8 cellular contexts compared by ENCODE assay signal in the genomic region with DNA sequence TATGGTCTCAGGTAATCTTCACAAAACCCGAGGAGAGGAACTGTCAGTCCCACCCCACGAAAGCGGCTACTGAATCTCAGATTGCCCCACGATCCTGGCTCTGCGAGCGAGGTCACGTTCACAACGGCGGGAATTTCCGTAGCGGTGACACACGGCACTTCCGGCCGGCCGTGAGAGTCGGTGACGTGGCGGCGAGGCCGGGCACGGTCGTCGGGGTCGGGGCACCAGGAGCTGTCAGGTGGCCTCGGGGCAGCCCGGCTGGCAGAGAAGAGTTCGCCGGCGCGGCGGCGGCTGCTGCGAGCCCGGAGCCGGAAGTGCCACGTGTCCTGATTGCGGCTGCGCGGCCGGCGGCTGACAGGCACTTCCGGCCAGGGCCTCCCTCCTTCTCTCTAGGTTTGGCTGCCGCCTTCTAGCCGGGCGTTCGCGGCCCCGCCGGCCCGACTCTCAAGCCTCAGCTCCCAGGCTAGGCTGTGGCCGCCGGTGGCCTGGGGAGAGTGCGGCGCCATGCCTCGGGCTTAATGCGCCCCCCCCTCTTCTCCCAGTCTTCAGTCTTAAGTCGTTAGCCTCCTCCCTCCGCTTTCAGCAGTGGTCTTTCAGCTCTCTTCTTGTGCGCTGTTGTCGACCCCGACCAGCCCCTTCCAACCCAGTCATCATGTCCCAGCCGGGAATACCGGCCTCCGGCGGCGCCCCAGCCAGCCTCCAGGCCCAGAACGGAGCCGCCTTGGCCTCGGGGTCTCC. TPM values are rescaled to one million over a fixed set of nuclear protein-coding genes. Genes with fewer than 3 reads are reported as not detected.
DNase-seq lines count a peak whose midpoint lies in the region; ATAC-seq and TF ChIP-seq lines count a peak whose summit lies in the region.

A gene (plus strand): TSS at position 361 of the 738 bp plus-strand sequence. CDS start 292 bp downstream, at position 653.

- H3K36me3 Mint-ChIP-seq in activated naive CD8-positive, alpha-beta T cell treated with anti-CD3 and anti-CD28 coated beads, Interleukin-2, amount 10 ng/mL, durations not matched to agents 7 days and 5 days, result peaks cover 4% of the 10 kb centered on the region

- ATAC-seq in HG02588 (IDR thresholded peaks at IDR 0.05; ENCODE audit: unreplicated experiment), result peak; percentile 88
- ATAC-seq in activated naive CD8-positive, alpha-beta T cell treated with anti-CD3 and anti-CD28 coated beads, Interleukin-2, amount 10 ng/mL, durations not matched to agents 7 days and 5 days (ENCODE audit: low read depth), result peak; percentile 90

- peak within 1 kb of the TSS; percentile 89 for H3K9ac ChIP-seq in SU-DHL-6 (ENCODE audit: low read length)

- H3K27me3 ChIP-seq in SU-DHL-6 (ENCODE audit: low read length) (no peaks in the 10 kb centered on the region), ovary (no peaks in the 10 kb centered on the region), thymus (ENCODE audit: control insufficient read depth, insufficient read depth) (no peaks in the 10 kb centered on the region)

- H3K9me2 ChIP-seq in SU-DHL-6 (replicated peaks; ENCODE audit: insufficient read depth, low read length), result no peaks in the 10 kb centered on the region

- no peaks in the 10 kb centered on the region for H3K27me3 Mint-ChIP-seq in activated naive CD8-positive, alpha-beta T cell treated with anti-CD3 and anti-CD28 coated beads, Interleukin-2, amount 10 ng/mL, durations not matched to agents 7 days and 5 days

- 0 to 1% (median 0%) methylated on average over 53 to 69 of the region's 69 CpGs for WGBS in ovary, 3 donors
- under 1% methylated on average over 69 of the region's 69 CpGs for WGBS in thymus

- H3K9me3 ChIP-seq in SU-DHL-6 (ENCODE audit: insufficient read depth, low read length) (no peaks in the 10 kb centered on the region), ovary (no peaks in the 10 kb centered on the region), thymus (ENCODE audit: control insufficient read depth) (no peaks in the 10 kb centered on the region)

- H3K36me3 ChIP-seq in SU-DHL-6 (ENCODE audit: low read length), result no peaks in the 10 kb centered on the region
- H3K36me3 ChIP-seq in ovary, result no peaks in the 10 kb centered on the region
- H3K36me3 ChIP-seq in thymus (ENCODE audit: control insufficient read depth, insufficient read depth), result peaks cover 3% of the 10 kb centered on the region

- peak within 1 kb of the TSS; percentile 97 for H3K27ac ChIP-seq in SU-DHL-6 (ENCODE audit: low read depth, low read length)
- H3K27ac ChIP-seq in ovary, result peak within 1 kb of the TSS; percentile 75 to 86
- peak within 1 kb of the TSS; percentile 97 for H3K27ac ChIP-seq in thymus (ENCODE audit: low read depth)

- TF ChIP-seq CTCF in GM10266 (IDR thresholded peaks at IDR 0.05; ENCODE audit: control insufficient read depth, insufficient read depth, low read depth, missing control alignments) (no peak), SU-DHL-6 (IDR thresholded peaks at IDR 0.05; ENCODE audit: insufficient read depth, low read length, poor library complexity, severe bottlenecking) (no peak), ovary (IDR thresholded peaks at IDR 0.05) (no peak)

- H2AFZ ChIP-seq in SU-DHL-6 (ENCODE audit: low read depth, low read length, severe bottlenecking), result peak within 1 kb of the TSS; percentile 75

- H3K4me1 ChIP-seq in ovary (ENCODE audit: insufficient read depth) (peaks cover 3% of the 10 kb centered on the region), thymus (ENCODE audit: control insufficient read depth, insufficient read depth, low read length) (no peaks in the 10 kb centered on the region)

- peak within 1 kb of the TSS; percentile 77 for H3K4me3 ChIP-seq in SU-DHL-6 (ENCODE audit: insufficient read depth, low read length, poor library complexity, severe bottlenecking)
- H3K4me3 ChIP-seq in ovary, result peak within 1 kb of the TSS; percentile 61
- H3K4me3 ChIP-seq in thymus (ENCODE audit: low read length), result peak within 1 kb of the TSS; percentile 87

- H4K20me1 ChIP-seq in SU-DHL-6 (ENCODE audit: low read depth, low read length), result no peaks in the 10 kb centered on the region

- peak within 1 kb of the TSS; percentile 83 for H3K4me2 ChIP-seq in SU-DHL-6 (ENCODE audit: low read depth, low read length, poor library complexity, severe bottlenecking)

- intact Hi-C loops in head of caudate nucleus (cut with DNase I), result loop anchor here (2.0 kb wide), 1 partner anchor 16 kb away; a partner anchor contains a TSS
- intact Hi-C loops in ovary (cut with DNase I), result no loop called here

- H3K4me3 Mint-ChIP-seq in activated naive CD8-positive, alpha-beta T cell treated with anti-CD3 and anti-CD28 coated beads, Interleukin-2, amount 10 ng/mL, durations not matched to agents 7 days and 5 days, result peak within 1 kb of the TSS; percentile 99

- TF ChIP-seq POLR2A in ovary (IDR thresholded peaks at IDR 0.05), result peak; percentile 63

- peaks cover 39% of the 10 kb centered on the region for H3K79me2 ChIP-seq in SU-DHL-6 (ENCODE audit: insufficient read depth, low read length)

- peaks cover 16% of the 10 kb centered on the region for H3K4me1 Mint-ChIP-seq in activated naive CD8-positive, alpha-beta T cell treated with anti-CD3 and anti-CD28 coated beads, Interleukin-2, amount 10 ng/mL, durations not matched to agents 7 days and 5 days

- POLR2A ChIA-PET in activated naive CD8-positive, alpha-beta T cell treated with anti-CD3 and anti-CD28 coated beads, Interleukin-2, amount 10 ng/mL, durations not matched to agents 7 days and 5 days (lab: Charles Lee), result interaction anchor here (0.6 to 2.3 kb wide), 10 partner anchors 13 to 1864 kb away, joined by 3 to 13 read pairs (median 4); a partner anchor contains a TSS

- DNase-seq in GM10266 (ENCODE audit: extremely low spot score) (peak; percentile 89), NCI-H1092 (lab: John Stamatoyannopoulos, UW) (peak; percentile 47), head of caudate nucleus (peak; percentile 60 to 93 (median 85)), ovary (peak; percentile 80 to 89 (median 85))
- DNase-seq in activated naive CD8-positive, alpha-beta T cell treated with anti-CD3 and anti-CD28 coated beads, Interleukin-2, amount 10 ng/mL, durations not matched to agents 7 days and 5 days, result peak; percentile 92

- TF ChIP-seq EP300 in ovary (IDR thresholded peaks at IDR 0.05), result peak; percentile 63

- peaks cover 10% of the 10 kb centered on the region for H3F3A ChIP-seq in SU-DHL-6 (ENCODE audit: insufficient read depth)

- H3K9me3 Mint-ChIP-seq in activated naive CD8-positive, alpha-beta T cell treated with anti-CD3 and anti-CD28 coated beads, Interleukin-2, amount 10 ng/mL, durations not matched to agents 7 days and 5 days, result no peaks in the 10 kb centered on the region

- H3K27ac Mint-ChIP-seq in activated naive CD8-positive, alpha-beta T cell treated with anti-CD3 and anti-CD28 coated beads, Interleukin-2, amount 10 ng/mL, durations not matched to agents 7 days and 5 days, result peak within 1 kb of the TSS; percentile 96

RNA-seq across cellular contexts. Expression of the gene that starts here (rescaled TPM):
- total RNA-seq in activated naive CD8-positive, alpha-beta T cell treated with anti-CD3 and anti-CD28 coated beads, Interleukin-2, amount 10 ng/mL, durations not matched to agents 7 days and 5 days, result 10 to 100 TPM; 20.5 to 20.6 TPM
- total RNA-seq in ovary, result 10 to 100 TPM; 11.2 to 22.3 (median 17.5) TPM
- 10 to 100 TPM in 1 of 2 donors, 1 to 10 TPM in 1; 5.0 to 11.6 TPM for polyA plus RNA-seq in ovary
- 6.4 TPM for polyA plus RNA-seq in thymus

Comparison
In these comparisons a context has a peak if more than half of its experiments do, and no peak if none do; other contexts are left out.
1. Peak in every context shown above with its lines: DNase-seq, ATAC-seq, H3K4me3 ChIP-seq and H3K27ac ChIP-seq.